In the genomic region with DNA sequence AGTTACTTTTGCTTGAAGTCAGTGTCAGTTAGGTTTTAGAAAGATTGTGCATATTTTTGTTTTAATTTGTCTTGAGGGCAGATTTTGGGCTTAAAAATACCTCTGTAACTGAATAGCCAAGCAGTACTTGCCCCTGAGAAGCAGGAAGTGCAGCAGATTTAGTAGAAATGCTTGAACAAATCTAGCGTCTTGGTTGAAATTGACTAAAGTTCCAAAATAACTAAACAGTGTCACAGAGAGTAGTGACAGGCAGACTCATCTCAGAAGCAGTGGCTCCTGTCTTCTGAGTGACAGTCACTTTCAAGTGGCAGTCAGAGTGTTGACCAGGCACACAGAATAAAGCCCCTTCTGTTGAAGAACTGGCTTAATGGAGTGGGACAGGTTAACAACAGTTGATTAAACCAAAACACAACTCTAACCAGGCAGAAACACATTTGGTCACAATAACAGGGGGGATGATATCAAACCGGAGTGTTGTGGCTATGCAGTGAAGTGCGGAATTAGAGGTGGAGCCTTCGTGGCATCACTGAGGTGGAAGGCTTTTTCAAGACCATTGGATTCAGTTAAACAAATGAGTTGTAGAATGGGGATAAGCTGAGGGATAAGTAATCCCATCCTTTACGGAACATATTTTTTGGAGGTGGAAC, we compare ENCODE assay signal across 1 cellular context.
TF ChIP-seq lines count a peak whose summit lies in the region.

No MANE protein-coding gene starts in this region.

TF ChIP-seq in GM12878, 131 proteins besides CTCF, POLR2A, EP300 and RAD21 (continued from another document):
- TF ChIP-seq, protein P1, sequence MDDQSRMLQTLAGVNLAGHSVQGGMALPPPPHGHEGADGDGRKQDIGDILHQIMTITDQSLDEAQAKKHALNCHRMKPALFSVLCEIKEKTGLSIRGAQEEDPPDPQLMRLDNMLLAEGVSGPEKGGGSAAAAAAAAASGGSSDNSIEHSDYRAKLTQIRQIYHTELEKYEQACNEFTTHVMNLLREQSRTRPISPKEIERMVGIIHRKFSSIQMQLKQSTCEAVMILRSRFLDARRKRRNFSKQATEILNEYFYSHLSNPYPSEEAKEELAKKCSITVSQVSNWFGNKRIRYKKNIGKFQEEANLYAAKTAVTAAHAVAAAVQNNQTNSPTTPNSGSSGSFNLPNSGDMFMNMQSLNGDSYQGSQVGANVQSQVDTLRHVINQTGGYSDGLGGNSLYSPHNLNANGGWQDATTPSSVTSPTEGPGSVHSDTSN (IDR thresholded peaks at IDR 0.05; ENCODE audit: insufficient replicate concordance, low read depth, low read length) = peak; percentile 84
- TF ChIP-seq, protein P2, sequence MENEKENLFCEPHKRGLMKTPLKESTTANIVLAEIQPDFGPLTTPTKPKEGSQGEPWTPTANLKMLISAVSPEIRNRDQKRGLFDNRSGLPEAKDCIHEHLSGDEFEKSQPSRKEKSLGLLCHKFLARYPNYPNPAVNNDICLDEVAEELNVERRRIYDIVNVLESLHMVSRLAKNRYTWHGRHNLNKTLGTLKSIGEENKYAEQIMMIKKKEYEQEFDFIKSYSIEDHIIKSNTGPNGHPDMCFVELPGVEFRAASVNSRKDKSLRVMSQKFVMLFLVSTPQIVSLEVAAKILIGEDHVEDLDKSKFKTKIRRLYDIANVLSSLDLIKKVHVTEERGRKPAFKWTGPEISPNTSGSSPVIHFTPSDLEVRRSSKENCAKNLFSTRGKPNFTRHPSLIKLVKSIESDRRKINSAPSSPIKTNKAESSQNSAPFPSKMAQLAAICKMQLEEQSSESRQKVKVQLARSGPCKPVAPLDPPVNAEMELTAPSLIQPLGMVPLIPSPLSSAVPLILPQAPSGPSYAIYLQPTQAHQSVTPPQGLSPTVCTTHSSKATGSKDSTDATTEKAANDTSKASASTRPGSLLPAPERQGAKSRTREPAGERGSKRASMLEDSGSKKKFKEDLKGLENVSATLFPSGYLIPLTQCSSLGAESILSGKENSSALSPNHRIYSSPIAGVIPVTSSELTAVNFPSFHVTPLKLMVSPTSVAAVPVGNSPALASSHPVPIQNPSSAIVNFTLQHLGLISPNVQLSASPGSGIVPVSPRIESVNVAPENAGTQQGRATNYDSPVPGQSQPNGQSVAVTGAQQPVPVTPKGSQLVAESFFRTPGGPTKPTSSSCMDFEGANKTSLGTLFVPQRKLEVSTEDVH (IDR thresholded peaks at IDR 0.05; ENCODE audit: low read depth, partially characterized antibody) = no peak
- TF ChIP-seq POU2F2 (IDR thresholded peaks at IDR 0.05; ENCODE audit: borderline replicate concordance, low read depth, low read length) (no peak), MTA3 (IDR thresholded peaks at IDR 0.05; ENCODE audit: borderline replicate concordance, low read length) (peak; percentile 63; the same call in 1 of the 2 replicates), POLR2AphosphoS5 (IDR thresholded peaks at IDR 0.05; ENCODE audit: low read length) (0 out of 2 replicates have a peak, but pooled peaks have one; percentile 36), SPI1 (IDR thresholded peaks at IDR 0.05; ENCODE audit: borderline replicate concordance, insufficient read depth, low read depth, low read length) (peak; percentile 44; the same call in 1 of the 2 replicates), MYB (IDR thresholded peaks at IDR 0.05; ENCODE audit: borderline replicate concordance, low read depth, low read length) (no peak), IKZF2 (IDR thresholded peaks at IDR 0.05) (0 out of 4 replicates have a peak, but pooled peaks have one; percentile 13 to 17), CBX3 (IDR thresholded peaks at IDR 0.05; ENCODE audit: borderline replicate concordance, low read depth) (no peak), CEBPB (IDR thresholded peaks at IDR 0.05; ENCODE audit: borderline replicate concordance in 1 of 2, low read depth in 2 of 2, low read length in 2 of 2) (no peak; a peak in 1 of 4 replicates), TCF7 (IDR thresholded peaks at IDR 0.05; ENCODE audit: borderline replicate concordance) (peak; percentile 61; the same call in 1 of the 2 replicates), IRF4 (IDR thresholded peaks at IDR 0.05; ENCODE audit: low read depth, low read length) (peak; percentile 53; the same call in 1 of the 2 replicates), ZNF24 (IDR thresholded peaks at IDR 0.05) (no peak), SMARCA5 (IDR thresholded peaks at IDR 0.05) (no peak; the same call in 1 of the 2 replicates), NFIC (IDR thresholded peaks at IDR 0.05; ENCODE audit: low read depth, low read length) (peak; percentile 40), NBN (IDR thresholded peaks at IDR 0.05) (0 out of 2 replicates have a peak, but pooled peaks have one; percentile 20), ZBED1 (IDR thresholded peaks at IDR 0.05; ENCODE audit: borderline replicate concordance) (no peak), BRCA1 (IDR thresholded peaks at IDR 0.05; ENCODE audit: low read depth, low read length) (no peak), SIX5 (IDR thresholded peaks at IDR 0.05; ENCODE audit: low read depth, low read length, severe bottlenecking) (peak; percentile 10), RB1 (IDR thresholded peaks at IDR 0.05; ENCODE audit: borderline replicate concordance) (no peak), NR2C1 (IDR thresholded peaks at IDR 0.05) (no peak), HDAC2 (IDR thresholded peaks at IDR 0.05) (no peak), JUNB (IDR thresholded peaks at IDR 0.05) (peak; percentile 64)
- TF ChIP-seq, protein P3, sequence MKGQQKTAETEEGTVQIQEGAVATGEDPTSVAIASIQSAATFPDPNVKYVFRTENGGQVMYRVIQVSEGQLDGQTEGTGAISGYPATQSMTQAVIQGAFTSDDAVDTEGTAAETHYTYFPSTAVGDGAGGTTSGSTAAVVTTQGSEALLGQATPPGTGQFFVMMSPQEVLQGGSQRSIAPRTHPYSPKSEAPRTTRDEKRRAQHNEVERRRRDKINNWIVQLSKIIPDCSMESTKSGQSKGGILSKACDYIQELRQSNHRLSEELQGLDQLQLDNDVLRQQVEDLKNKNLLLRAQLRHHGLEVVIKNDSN (IDR thresholded peaks at IDR 0.05; ENCODE audit: borderline replicate concordance, extremely low read length, insufficient read depth, low read depth, low read length) = no peak
- TF ChIP-seq, protein P4, sequence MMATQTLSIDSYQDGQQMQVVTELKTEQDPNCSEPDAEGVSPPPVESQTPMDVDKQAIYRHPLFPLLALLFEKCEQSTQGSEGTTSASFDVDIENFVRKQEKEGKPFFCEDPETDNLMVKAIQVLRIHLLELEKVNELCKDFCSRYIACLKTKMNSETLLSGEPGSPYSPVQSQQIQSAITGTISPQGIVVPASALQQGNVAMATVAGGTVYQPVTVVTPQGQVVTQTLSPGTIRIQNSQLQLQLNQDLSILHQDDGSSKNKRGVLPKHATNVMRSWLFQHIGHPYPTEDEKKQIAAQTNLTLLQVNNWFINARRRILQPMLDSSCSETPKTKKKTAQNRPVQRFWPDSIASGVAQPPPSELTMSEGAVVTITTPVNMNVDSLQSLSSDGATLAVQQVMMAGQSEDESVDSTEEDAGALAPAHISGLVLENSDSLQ (IDR thresholded peaks at IDR 0.05) = peak; percentile 96
- TF ChIP-seq, protein P5, sequence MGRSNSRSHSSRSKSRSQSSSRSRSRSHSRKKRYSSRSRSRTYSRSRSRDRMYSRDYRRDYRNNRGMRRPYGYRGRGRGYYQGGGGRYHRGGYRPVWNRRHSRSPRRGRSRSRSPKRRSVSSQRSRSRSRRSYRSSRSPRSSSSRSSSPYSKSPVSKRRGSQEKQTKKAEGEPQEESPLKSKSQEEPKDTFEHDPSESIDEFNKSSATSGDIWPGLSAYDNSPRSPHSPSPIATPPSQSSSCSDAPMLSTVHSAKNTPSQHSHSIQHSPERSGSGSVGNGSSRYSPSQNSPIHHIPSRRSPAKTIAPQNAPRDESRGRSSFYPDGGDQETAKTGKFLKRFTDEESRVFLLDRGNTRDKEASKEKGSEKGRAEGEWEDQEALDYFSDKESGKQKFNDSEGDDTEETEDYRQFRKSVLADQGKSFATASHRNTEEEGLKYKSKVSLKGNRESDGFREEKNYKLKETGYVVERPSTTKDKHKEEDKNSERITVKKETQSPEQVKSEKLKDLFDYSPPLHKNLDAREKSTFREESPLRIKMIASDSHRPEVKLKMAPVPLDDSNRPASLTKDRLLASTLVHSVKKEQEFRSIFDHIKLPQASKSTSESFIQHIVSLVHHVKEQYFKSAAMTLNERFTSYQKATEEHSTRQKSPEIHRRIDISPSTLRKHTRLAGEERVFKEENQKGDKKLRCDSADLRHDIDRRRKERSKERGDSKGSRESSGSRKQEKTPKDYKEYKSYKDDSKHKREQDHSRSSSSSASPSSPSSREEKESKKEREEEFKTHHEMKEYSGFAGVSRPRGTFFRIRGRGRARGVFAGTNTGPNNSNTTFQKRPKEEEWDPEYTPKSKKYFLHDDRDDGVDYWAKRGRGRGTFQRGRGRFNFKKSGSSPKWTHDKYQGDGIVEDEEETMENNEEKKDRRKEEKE (IDR thresholded peaks at IDR 0.05) = no peak
- TF ChIP-seq, protein P6, sequence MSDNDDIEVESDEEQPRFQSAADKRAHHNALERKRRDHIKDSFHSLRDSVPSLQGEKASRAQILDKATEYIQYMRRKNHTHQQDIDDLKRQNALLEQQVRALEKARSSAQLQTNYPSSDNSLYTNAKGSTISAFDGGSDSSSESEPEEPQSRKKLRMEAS (IDR thresholded peaks at IDR 0.05; ENCODE audit: low read depth, low read length) = no peak
